ENCODE assay signal across 13 cellular contexts in genomic region chrX:131789664-131790063, GRCh38.
A peak's percentile ranks its signal among the peaks of the same experiment; 100 is the strongest.
DNase-seq lines count a peak whose midpoint lies in the region; ATAC-seq, FAIRE-seq and TF ChIP-seq lines count a peak whose summit lies in the region.
"Had no signal": no experiment of that assay in that cellular context is flagged by ENCODE, and none has a peak within 500 bp of the region (broad histone marks: within the 10 kb centered on the region; RNA-seq: fewer than 3 reads in every experiment).

No MANE protein-coding gene starts in this region.

- no peaks in the 10 kb centered on the region for H3K9me3 ChIP-seq in kidney (ENCODE audit: control insufficient read depth in 1 of 2, low read length in 2 of 2)
- no peaks in the 10 kb centered on the region for H3K9me3 ChIP-seq in CD8-positive, alpha-beta T cell (ENCODE audit: low read length)
- H3K9me3 ChIP-seq: BLaER1 treated with 17β-estradiol and CSF1 and Interleukin-3, amounts not matched to agents 10 nM and 100 nM; SJSA1 had no signal

- no peaks in the 10 kb centered on the region for H3K27me3 ChIP-seq in CD8-positive, alpha-beta T cell (ENCODE audit: insufficient read depth, low read length)
- H3K27me3 ChIP-seq: SJSA1 had no signal

- H3K4me3 Mint-ChIP-seq in CD8-positive, alpha-beta T cell = no peak overlapping the region
- H3K4me3 Mint-ChIP-seq: activated T-cell treated with anti-CD3 and anti-CD28 coated beads, Interleukin-2, amount 50 U/mL, for 72 hours had no signal

- no peak overlapping the region for H3K4me3 ChIP-seq in kidney (ENCODE audit: low read length in 2 of 2)
- H3K4me3 ChIP-seq in CD8-positive, alpha-beta T cell (ENCODE audit: low read depth, low read length) = no peak overlapping the region
- H3K4me3 ChIP-seq: BLaER1 treated with 17β-estradiol and CSF1 and Interleukin-3, amounts not matched to agents 10 nM and 100 nM; SJSA1 had no signal

- POLR2A ChIA-PET in CD8-positive, alpha-beta T cell (lab: Charles Lee) = no interaction called here

- no peaks in the 10 kb centered on the region for H3K27me3 Mint-ChIP-seq in CD8-positive, alpha-beta T cell (ENCODE audit: low read depth)

- no peaks in the 10 kb centered on the region for H3K9me3 Mint-ChIP-seq in CD8-positive, alpha-beta T cell
- H3K9me3 Mint-ChIP-seq: activated T-cell treated with anti-CD3 and anti-CD28 coated beads, Interleukin-2, amount 50 U/mL, for 72 hours had no signal

- H3K27ac Mint-ChIP-seq in CD8-positive, alpha-beta T cell = no peak overlapping the region
- H3K27ac Mint-ChIP-seq: activated T-cell treated with anti-CD3 and anti-CD28 coated beads, Interleukin-2, amount 50 U/mL, for 72 hours had no signal

- H3K36me3 Mint-ChIP-seq in CD8-positive, alpha-beta T cell = no peaks in the 10 kb centered on the region

- no peaks in the 10 kb centered on the region for H3K36me3 ChIP-seq in kidney (ENCODE audit: control insufficient read depth in 1 of 2, insufficient read depth in 2 of 2, low read length in 2 of 2)
- H3K36me3 ChIP-seq in CD8-positive, alpha-beta T cell (ENCODE audit: insufficient read depth, low read length) = no peaks in the 10 kb centered on the region

- intact Hi-C loops in kidney (cut with DNase I) = no loop called here
- intact Hi-C loops in CD8-positive, alpha-beta T cell (cut with DNase I, micrococcal nuclease) = no loop called here

- no peak overlapping the region for H3K9ac ChIP-seq in kidney (ENCODE audit: low read length in 2 of 2)
- H3K9ac ChIP-seq: BLaER1 treated with 17β-estradiol and CSF1 and Interleukin-3, amounts not matched to agents 10 nM and 100 nM had no signal

- CTCF ChIA-PET in CD8-positive, alpha-beta T cell (lab: Charles Lee) = no interaction called here

- no peak for FAIRE-seq in kidney (lab: Jason Lieb, UNC)
- FAIRE-seq: HepG2 had no signal

- peak; percentile 45 for ATAC-seq in GM18870 (IDR thresholded peaks at IDR 0.05; ENCODE audit: unreplicated experiment)
- ATAC-seq in GM21786 (IDR thresholded peaks at IDR 0.05; ENCODE audit: unreplicated experiment) = peak; percentile 40
- ATAC-seq in HG03280 (IDR thresholded peaks at IDR 0.05; ENCODE audit: unreplicated experiment) = peak; percentile 77
- no peak for ATAC-seq in CD8-positive, alpha-beta T cell
- ATAC-seq: activated T-cell treated with anti-CD3 and anti-CD28 coated beads, Interleukin-2, amount 50 U/mL, for 72 hours; HepG2 had no signal

- H3K27ac ChIP-seq in kidney (ENCODE audit: low read depth in 2 of 2, low read length in 2 of 2) = no peak overlapping the region
- no peak overlapping the region for H3K27ac ChIP-seq in CD8-positive, alpha-beta T cell (ENCODE audit: low read depth, low read length)
- H3K27ac ChIP-seq: BLaER1 treated with 17β-estradiol and CSF1 and Interleukin-3, amounts not matched to agents 10 nM and 100 nM; SJSA1 had no signal

- no peaks in the 10 kb centered on the region for H3K4me1 Mint-ChIP-seq in CD8-positive, alpha-beta T cell (ENCODE audit: low read depth)

- no peaks in the 10 kb centered on the region for H3K4me1 ChIP-seq in kidney (ENCODE audit: control insufficient read depth in 1 of 2, insufficient read depth in 1 of 2, low read depth in 1 of 2, low read length in 2 of 2)
- no peaks in the 10 kb centered on the region for H3K4me1 ChIP-seq in CD8-positive, alpha-beta T cell (ENCODE audit: insufficient read depth, low read length)

- DNase-seq in kidney glomerular epithelial cell (lab: John Stamatoyannopoulos, UW) (no peak), kidney (no peak)
- DNase-seq in stimulated activated CD8-positive, alpha-beta memory T cell treated with anti-CD3 and anti-CD28 coated beads, Interleukin-4, amount 100 ng/mL, for 48 hours = no peak
- DNase-seq in CD8-positive, alpha-beta T cell = no peak
- DNase-seq: activated T-cell treated with anti-CD3 and anti-CD28 coated beads, Interleukin-2, amount 50 U/mL, for 72 hours; NCI-H2171 treated with DMSO at 0.1 percent for 48 hours; T1000 had no signal

- TF ChIP-seq CTCF in kidney (IDR thresholded peaks at IDR 0.05; ENCODE audit: borderline replicate concordance, extremely low read depth, insufficient read depth) = no peak
- no peak for TF ChIP-seq CTCF in CD8-positive, alpha-beta T cell (IDR thresholded peaks at IDR 0.05)
